1 cellular context compared by ENCODE assay signal in genomic region chr2:32775954-32776353, GRCh38.
TF ChIP-seq lines count a peak whose summit lies in the region.

No MANE protein-coding gene starts in this region.

TF ChIP-seq in SK-N-SH, 30 proteins besides CTCF, POLR2A, EP300 and RAD21 (continued from another document):
- peak; percentile 36; the same call in 1 of the 2 replicates for TF ChIP-seq GATA2 (CRISPR knock-in tag; IDR thresholded peaks at IDR 0.05)
- TF ChIP-seq USF1 (IDR thresholded peaks at IDR 0.05; ENCODE audit: borderline replicate concordance, low read depth) = no peak
